In genomic region chr1:16038620-16038912, GRCh38 we compare ENCODE assay signal across 35 cellular contexts. TPM values are rescaled to one million over a fixed set of nuclear protein-coding genes. Genes with fewer than 3 reads are reported as not detected.
DNase-seq lines count a peak whose midpoint lies in the region; ATAC-seq, FAIRE-seq and TF ChIP-seq lines count a peak whose summit lies in the region.
"Had no signal": no experiment of that assay in that cellular context is flagged by ENCODE, and none has a peak within 500 bp of the region (broad histone marks: within the 10 kb centered on the region; RNA-seq: fewer than 3 reads in every experiment).

No MANE protein-coding gene starts in this region.

- WGBS in suprapubic skin: 100% methylated on average over 2 of the region's 4 CpGs

- peak; percentile 46 for DNase-seq in Calu3
- peak; percentile 37 for DNase-seq in RCC 7860 (ENCODE audit: low spot score)
- no peak for DNase-seq in left colon
- no peak for DNase-seq in activated T-cell treated with anti-CD3 and anti-CD28 coated beads, Interleukin-2, amount 50 U/mL, for 72 hours
- DNase-seq in suprapubic skin (ENCODE audit: low spot score in 2 of 2): no peak
- no peak for DNase-seq in stimulated activated CD4-positive, alpha-beta T cell treated with anti-CD3 and anti-CD28 coated beads, Interleukin-15, amount 100 ng/mL, for 24 hours
- DNase-seq in glutamatergic neuron: no peak
- DNase-seq: activated CD4-positive, alpha-beta T cell treated with anti-CD3 and anti-CD28 coated beads for 36 hours; AML-193; anterior cingulate cortex; CD4-positive, alpha-beta T cell; HCEC 1CT; hypothalamus; immature natural killer cell; mesendoderm; NCI-H1092; NCI-H187; NCI-H526 treated with DMSO at 0.1 percent for 48 hours; NK-92 treated with Interleukin-12 subunit alpha and Interleukin-12 subunit beta, amount 100 ng/mL, for 24 hours; posterior cingulate gyrus; SHP77; stimulated activated CD4-positive, alpha-beta T cell treated with anti-CD3 and anti-CD28 coated beads, Interleukin-2, amount 100 ng/mL, for 24 hours; stimulated activated naive CD8-positive, alpha-beta T cell treated with anti-CD3 and anti-CD28 coated beads, Interleukin-15, Interleukin-2, amounts not matched to agents 100 U/mL and 50 U/mL, for 24 hours; testis; uterus had no signal

- H3K4me1 Mint-ChIP-seq in Calu3 (ENCODE audit: low read depth, unreplicated experiment) (no peaks in the 10 kb centered on the region), glutamatergic neuron (ENCODE audit: low read depth, unreplicated experiment) (peaks cover 10% of the 10 kb centered on the region)
- H3K4me1 Mint-ChIP-seq in activated T-cell treated with anti-CD3 and anti-CD28 coated beads, Interleukin-2, amount 50 U/mL, for 72 hours (ENCODE audit: low read depth): no peaks in the 10 kb centered on the region
- H3K4me1 Mint-ChIP-seq: activated CD4-positive, alpha-beta T cell treated with anti-CD3 and anti-CD28 coated beads for 36 hours; immature natural killer cell had no signal

- no peak overlapping the region for H3K27ac Mint-ChIP-seq in Calu3 (ENCODE audit: unreplicated experiment)
- no peak overlapping the region for H3K27ac Mint-ChIP-seq in activated T-cell treated with anti-CD3 and anti-CD28 coated beads, Interleukin-2, amount 50 U/mL, for 72 hours
- H3K27ac Mint-ChIP-seq in glutamatergic neuron (ENCODE audit: unreplicated experiment): no peak overlapping the region
- H3K27ac Mint-ChIP-seq: activated CD4-positive, alpha-beta T cell treated with anti-CD3 and anti-CD28 coated beads for 36 hours; activated naive CD4-positive, alpha-beta T cell treated with anti-CD3 and anti-CD28 coated beads, Interleukin-2, amount 50 U/mL, for 72 hours; activated T-helper 2 cell treated with anti-CD3 and anti-CD28 coated beads, Interferon-gamma antibody, Interleukin-2, Interleukin-4, amounts not matched to agents 10 μg/mL and 5 μg/mL and 100 μg/mL, durations not matched to agents 14 hours and 24 hours and 36 hours; CD4-positive, alpha-beta T cell; immature natural killer cell; neural progenitor cell had no signal

- TF ChIP-seq EP300 in suprapubic skin (IDR thresholded peaks at IDR 0.05): no peak

- H3K4me1 ChIP-seq in HEK293 (ENCODE audit: control insufficient read depth, insufficient read depth, low read length) (no peaks in the 10 kb centered on the region), suprapubic skin (no peaks in the 10 kb centered on the region)
- H3K4me1 ChIP-seq: A549, breast epithelium, neural progenitor cell, uterus had no signal

- no peak for TF ChIP-seq POLR2A in suprapubic skin (IDR thresholded peaks at IDR 0.05)

- peaks cover 44% of the 10 kb centered on the region for H3K27me3 Mint-ChIP-seq in Calu3 (ENCODE audit: unreplicated experiment)
- H3K27me3 Mint-ChIP-seq in activated T-cell treated with anti-CD3 and anti-CD28 coated beads, Interleukin-2, amount 50 U/mL, for 72 hours (ENCODE audit: low read depth): no peaks in the 10 kb centered on the region
- H3K27me3 Mint-ChIP-seq in glutamatergic neuron (ENCODE audit: unreplicated experiment): peaks cover 6% of the 10 kb centered on the region
- H3K27me3 Mint-ChIP-seq: activated CD4-positive, alpha-beta T cell treated with anti-CD3 and anti-CD28 coated beads for 36 hours; CD4-positive, alpha-beta T cell had no signal

- H3K36me3 ChIP-seq in HEK293 (ENCODE audit: control insufficient read depth in 2 of 2, insufficient read depth in 1 of 2, low read length in 2 of 2): no peaks in the 10 kb centered on the region
- H3K36me3 ChIP-seq in suprapubic skin: no peaks in the 10 kb centered on the region
- H3K36me3 ChIP-seq: breast epithelium, neural progenitor cell, uterus had no signal

- no peak for TF ChIP-seq CTCF in Calu3 (IDR thresholded peaks at IDR 0.05; ENCODE audit: unreplicated experiment)
- no peak for TF ChIP-seq CTCF in HEK293 (tag by site-specific recombination; IDR thresholded peaks at IDR 0.05)
- TF ChIP-seq CTCF in suprapubic skin (IDR thresholded peaks at IDR 0.05): no peak
- TF ChIP-seq CTCF in glutamatergic neuron (IDR thresholded peaks at IDR 0.05; ENCODE audit: partially characterized antibody, unreplicated experiment): no peak

- H3K27ac ChIP-seq in HEK293 (ENCODE audit: extremely low read depth, low read depth, low read length) (no peak overlapping the region), suprapubic skin (no peak overlapping the region)
- H3K27ac ChIP-seq: A549, breast epithelium, neural progenitor cell, testis, uterus, VCaP had no signal

- no peak for FAIRE-seq in RCC 7860 (lab: Jason Lieb, UNC)
- FAIRE-seq: A549, endothelial cell of umbilical vein had no signal

- H3K9me3 Mint-ChIP-seq in Calu3 (ENCODE audit: low read depth, unreplicated experiment) (no peaks in the 10 kb centered on the region), glutamatergic neuron (ENCODE audit: unreplicated experiment) (peaks cover 2% of the 10 kb centered on the region)
- H3K9me3 Mint-ChIP-seq in activated T-cell treated with anti-CD3 and anti-CD28 coated beads, Interleukin-2, amount 50 U/mL, for 72 hours: no peaks in the 10 kb centered on the region
- H3K9me3 Mint-ChIP-seq: activated naive CD4-positive, alpha-beta T cell treated with anti-CD3 and anti-CD28 coated beads, Interleukin-2, amount 50 U/mL, for 72 hours; activated T-helper 2 cell treated with anti-CD3 and anti-CD28 coated beads, Interferon-gamma antibody, Interleukin-2, Interleukin-4, amounts not matched to agents 10 μg/mL and 5 μg/mL and 100 μg/mL, durations not matched to agents 14 hours and 24 hours and 36 hours; CD4-positive, alpha-beta T cell; immature natural killer cell; neural progenitor cell had no signal

- H3K4me3 Mint-ChIP-seq in Calu3 (ENCODE audit: low read depth, unreplicated experiment): no peak overlapping the region
- no peak overlapping the region for H3K4me3 Mint-ChIP-seq in activated T-cell treated with anti-CD3 and anti-CD28 coated beads, Interleukin-2, amount 50 U/mL, for 72 hours
- no peak overlapping the region for H3K4me3 Mint-ChIP-seq in glutamatergic neuron (ENCODE audit: unreplicated experiment)
- H3K4me3 Mint-ChIP-seq: activated CD4-positive, alpha-beta T cell treated with anti-CD3 and anti-CD28 coated beads for 36 hours; CD4-positive, alpha-beta T cell; immature natural killer cell had no signal

- H3K36me3 Mint-ChIP-seq in Calu3 (ENCODE audit: insufficient read depth, unreplicated experiment) (no peaks in the 10 kb centered on the region), glutamatergic neuron (ENCODE audit: unreplicated experiment) (no peaks in the 10 kb centered on the region)
- no peaks in the 10 kb centered on the region for H3K36me3 Mint-ChIP-seq in activated T-cell treated with anti-CD3 and anti-CD28 coated beads, Interleukin-2, amount 50 U/mL, for 72 hours (ENCODE audit: insufficient read depth in 2 of 2)
- H3K36me3 Mint-ChIP-seq: activated naive CD4-positive, alpha-beta T cell treated with anti-CD3 and anti-CD28 coated beads, Interleukin-2, amount 50 U/mL, for 72 hours; immature natural killer cell; neural progenitor cell had no signal

- H3K27me3 ChIP-seq in suprapubic skin: no peaks in the 10 kb centered on the region
- H3K27me3 ChIP-seq: breast epithelium, neural progenitor cell, testis, uterus had no signal

- intact Hi-C loops in Calu3 (cut with micrococcal nuclease; ENCODE audit: unreplicated experiment): no loop called here
- intact Hi-C loops in left colon (cut with DNase I, micrococcal nuclease): no loop called here

- ATAC-seq in left colon: peak; percentile 23
- ATAC-seq in activated T-cell treated with anti-CD3 and anti-CD28 coated beads, Interleukin-2, amount 50 U/mL, for 72 hours (replicated peaks in 1 of 2): no peak
- ATAC-seq: activated CD4-positive, alpha-beta T cell treated with anti-CD3 and anti-CD28 coated beads for 36 hours; activated naive CD4-positive, alpha-beta T cell treated with anti-CD3 and anti-CD28 coated beads, Interleukin-2, amount 50 U/mL, for 72 hours; left lobe of liver; right cardiac atrium; stimulated activated naive CD8-positive, alpha-beta T cell treated with anti-CD3 and anti-CD28 coated beads, Interleukin-15, Interleukin-2, amounts not matched to agents 100 U/mL and 50 U/mL, for 24 hours had no signal

- H3K4me3 ChIP-seq in HEK293 (ENCODE audit: low read depth, low read length) (no peak overlapping the region), suprapubic skin (no peak overlapping the region)
- H3K4me3 ChIP-seq: A549, breast epithelium, neural progenitor cell, testis, uterus had no signal

- POLR2A ChIA-PET in HEK293 (lab: Yijun Ruan, JAX): no interaction called here

- CTCF ChIA-PET in Calu3 (lab: Charles Lee): interaction anchor here (0.6 kb wide), 1 partner anchor 86 kb away, joined by 3 read pairs; no protein-coding TSS in a partner anchor
- CTCF ChIA-PET in HEK293 (lab: Yijun Ruan, JAX): interaction anchor here (0.5 to 1.6 kb wide), 6 partner anchors 19 to 247 kb away, joined by 3 to 4 read pairs (median 3); no protein-coding TSS in a partner anchor

- no TSS peak for BruUV-seq in Calu3 (replicated peaks; lab: Mats Ljungman, UMichigan)

- no peaks in the 10 kb centered on the region for H3K9me3 ChIP-seq in HEK293 (ENCODE audit: control insufficient read depth, insufficient read depth, low read depth, low read length)
- no peaks in the 10 kb centered on the region for H3K9me3 ChIP-seq in suprapubic skin
- H3K9me3 ChIP-seq: A549, breast epithelium, testis, uterus had no signal

RNA-seq across cellular contexts. Expression of gene CLCNKB, which starts 5.0 kb away (rescaled TPM):
- not detected in 2 replicates for total RNA-seq in Calu3 (2022)
- total RNA-seq in left colon: under 1 TPM in 1 of 2 donors, not detected in 1; 0.14 TPM
- not detected for total RNA-seq in activated T-cell treated with anti-CD3 and anti-CD28 coated beads, Interleukin-2, amount 50 U/mL, for 72 hours
- under 1 TPM in 1 of 4 donors, not detected in 3; 0.42 TPM for total RNA-seq in suprapubic skin
- total RNA-seq in glutamatergic neuron (ENCODE audit: unreplicated experiment): not detected
- total RNA-seq: activated CD4-positive, alpha-beta T cell treated with anti-CD3 and anti-CD28 coated beads for 36 hours; activated naive CD4-positive, alpha-beta T cell treated with anti-CD3 and anti-CD28 coated beads, Interleukin-2, amount 50 U/mL, for 72 hours; activated T-helper 2 cell treated with anti-CD3 and anti-CD28 coated beads, Interferon-gamma antibody, Interleukin-2, Interleukin-4, amounts not matched to agents 10 μg/mL and 5 μg/mL and 100 μg/mL, durations not matched to agents 14 hours and 24 hours and 36 hours; CD4-positive, alpha-beta T cell; endothelial cell of umbilical vein; left lobe of liver had no signal

RNA-seq across cellular contexts. Expression of gene CLCNKA, which starts 16.7 kb away (rescaled TPM):
- total RNA-seq in Calu3 (2022): not detected in 2 replicates
- total RNA-seq in left colon: 1 to 10 TPM in 1 of 2 donors, under 1 TPM in 1; 0.73 to 1.7 TPM
- total RNA-seq in activated T-cell treated with anti-CD3 and anti-CD28 coated beads, Interleukin-2, amount 50 U/mL, for 72 hours: not detected
- total RNA-seq in suprapubic skin: 1 to 10 TPM in 1 of 4 donors, under 1 TPM in 2, not detected in 1; 0.23 to 1.9 (median 0.51) TPM
- 0.34 TPM for total RNA-seq in glutamatergic neuron (ENCODE audit: unreplicated experiment)
- total RNA-seq: activated CD4-positive, alpha-beta T cell treated with anti-CD3 and anti-CD28 coated beads for 36 hours; activated T-helper 2 cell treated with anti-CD3 and anti-CD28 coated beads, Interferon-gamma antibody, Interleukin-2, Interleukin-4, amounts not matched to agents 10 μg/mL and 5 μg/mL and 100 μg/mL, durations not matched to agents 14 hours and 24 hours and 36 hours; CD4-positive, alpha-beta T cell; endothelial cell of umbilical vein had no signal

RNA-seq across cellular contexts. Expression of gene HSPB7, which starts 20.7 kb away (rescaled TPM):
- total RNA-seq in Calu3 (2022) (not detected in 2 replicates), left colon (10 to 100 TPM in 1 of 2 donors, under 1 TPM in 1; 0.73 to 17.6 TPM), suprapubic skin (1 to 10 TPM; 1.9 to 7.0 (median 3.3) TPM), glutamatergic neuron (ENCODE audit: unreplicated experiment) (not detected)
- not detected for total RNA-seq in activated T-cell treated with anti-CD3 and anti-CD28 coated beads, Interleukin-2, amount 50 U/mL, for 72 hours
- total RNA-seq: activated CD4-positive, alpha-beta T cell treated with anti-CD3 and anti-CD28 coated beads for 36 hours; activated naive CD4-positive, alpha-beta T cell treated with anti-CD3 and anti-CD28 coated beads, Interleukin-2, amount 50 U/mL, for 72 hours; activated T-helper 2 cell treated with anti-CD3 and anti-CD28 coated beads, Interferon-gamma antibody, Interleukin-2, Interleukin-4, amounts not matched to agents 10 μg/mL and 5 μg/mL and 100 μg/mL, durations not matched to agents 14 hours and 24 hours and 36 hours; CD4-positive, alpha-beta T cell; endothelial cell of umbilical vein had no signal

RNA-seq across cellular contexts. Expression of gene SRARP, which starts 34.5 kb away (rescaled TPM):
- total RNA-seq in Calu3 (2022): not detected in 2 replicates
- total RNA-seq in left colon: not detected
- total RNA-seq in activated T-cell treated with anti-CD3 and anti-CD28 coated beads, Interleukin-2, amount 50 U/mL, for 72 hours: not detected
- total RNA-seq in suprapubic skin: not detected
- not detected for total RNA-seq in glutamatergic neuron (ENCODE audit: unreplicated experiment)
- total RNA-seq: activated CD4-positive, alpha-beta T cell treated with anti-CD3 and anti-CD28 coated beads for 36 hours; activated naive CD4-positive, alpha-beta T cell treated with anti-CD3 and anti-CD28 coated beads, Interleukin-2, amount 50 U/mL, for 72 hours; activated T-helper 2 cell treated with anti-CD3 and anti-CD28 coated beads, Interferon-gamma antibody, Interleukin-2, Interleukin-4, amounts not matched to agents 10 μg/mL and 5 μg/mL and 100 μg/mL, durations not matched to agents 14 hours and 24 hours and 36 hours; CD4-positive, alpha-beta T cell; endothelial cell of umbilical vein; left lobe of liver; uterus had no signal

RNA-seq across cellular contexts. Expression of gene FAM131C, which starts 34.9 kb away (rescaled TPM):
- 0.93 and 0.94 TPM in 2 replicates for total RNA-seq in Calu3 (2022)
- not detected for total RNA-seq in left colon
- under 1 TPM; 0.32 to 0.86 TPM for total RNA-seq in activated T-cell treated with anti-CD3 and anti-CD28 coated beads, Interleukin-2, amount 50 U/mL, for 72 hours
- total RNA-seq in suprapubic skin: 1 to 10 TPM in 2 of 4 donors, under 1 TPM in 1, not detected in 1; 0.72 to 1.6 (median 1.2) TPM
- 1.1 TPM for total RNA-seq in glutamatergic neuron (ENCODE audit: unreplicated experiment)
- total RNA-seq: breast epithelium; CD4-positive, alpha-beta T cell; endothelial cell of umbilical vein; left lobe of liver had no signal

Comparison
In these comparisons a context has a peak if more than half of its experiments do, and no peak if none do; other contexts are left out.
1. DNase-seq: peak in Calu3 (single experiment) and RCC 7860 (single experiment); none in left colon (0 of 2), activated T-cell treated with anti-CD3 and anti-CD28 coated beads, Interleukin-2, amount 50 U/mL, for 72 hours (0 of 2), suprapubic skin (0 of 2), stimulated activated CD4-positive, alpha-beta T cell treated with anti-CD3 and anti-CD28 coated beads, Interleukin-15, amount 100 ng/mL, for 24 hours (single experiment) and glutamatergic neuron (single experiment).